ENCODE assay signal across 7 cellular contexts in genomic region chr5:146877783-146878470, GRCh38. TPM values are rescaled to one million over a fixed set of nuclear protein-coding genes. Genes with fewer than 3 reads are reported as not detected.
A peak's percentile ranks its signal among the peaks of the same experiment; 100 is the strongest.
DNase-seq lines count a peak whose midpoint lies in the region; ATAC-seq and TF ChIP-seq lines count a peak whose summit lies in the region.

No MANE protein-coding gene starts in this region.

- ATAC-seq in GM18511 (IDR thresholded peaks at IDR 0.05; ENCODE audit: unreplicated experiment) (peak; percentile 56), heart left ventricle (peak in 2 of 4 donors; percentile 21 to 24), HG02840 (IDR thresholded peaks at IDR 0.05; ENCODE audit: low FRiP score, unreplicated experiment) (no peak), HG03175 (IDR thresholded peaks at IDR 0.05; ENCODE audit: unreplicated experiment) (no peak)

- intact Hi-C loops in activated naive CD4-positive, alpha-beta T cell treated with anti-CD3 and anti-CD28 coated beads for 36 hours (cut with micrococcal nuclease), result loop anchor here (1.0 to 10.0 kb wide), 3 partner anchors 126 to 431 kb away; partner anchors contain the start of gene TCERG1
- intact Hi-C loops in heart left ventricle (cut with DNase I), result no loop called here
- intact Hi-C loops in ovary (cut with DNase I), result no loop called here

- no peaks in the 10 kb centered on the region for H3K9me3 ChIP-seq in heart left ventricle
- H3K9me3 ChIP-seq in ovary, result no peaks in the 10 kb centered on the region

- H3K4me1 Mint-ChIP-seq in activated naive CD4-positive, alpha-beta T cell treated with anti-CD3 and anti-CD28 coated beads for 36 hours (ENCODE audit: low read depth), result peaks cover 11% of the 10 kb centered on the region

- TF ChIP-seq POLR2A in heart left ventricle (IDR thresholded peaks at IDR 0.05) (no peak), ovary (IDR thresholded peaks at IDR 0.05) (no peak)

- DNase-seq in LHCN-M2 (ENCODE audit: low read depth), result peak; percentile 5
- DNase-seq in activated naive CD4-positive, alpha-beta T cell treated with anti-CD3 and anti-CD28 coated beads for 36 hours, result peak; percentile 44
- peak in 1 of 5 donors; percentile 62 for DNase-seq in heart left ventricle
- no peak for DNase-seq in ovary

- no peak for TF ChIP-seq EP300 in ovary (IDR thresholded peaks at IDR 0.05)

- TF ChIP-seq CTCF in heart left ventricle (IDR thresholded peaks at IDR 0.05) (no peak), ovary (IDR thresholded peaks at IDR 0.05) (no peak)

- peaks cover 0 to 47% (median 22%) of the 10 kb centered on the region in 9 donors for H3K27me3 ChIP-seq in heart left ventricle
- H3K27me3 ChIP-seq in ovary, result no peaks in the 10 kb centered on the region

- H3K27ac ChIP-seq in heart left ventricle, result no peak overlapping the region
- no peak overlapping the region for H3K27ac ChIP-seq in ovary

- H3K4me3 Mint-ChIP-seq in activated naive CD4-positive, alpha-beta T cell treated with anti-CD3 and anti-CD28 coated beads for 36 hours, result peak overlapping the region; percentile 80

- no peaks in the 10 kb centered on the region for H3K9me3 Mint-ChIP-seq in activated naive CD4-positive, alpha-beta T cell treated with anti-CD3 and anti-CD28 coated beads for 36 hours

- H3K27me3 Mint-ChIP-seq in activated naive CD4-positive, alpha-beta T cell treated with anti-CD3 and anti-CD28 coated beads for 36 hours (ENCODE audit: low read depth), result peaks cover 37% of the 10 kb centered on the region

- no peaks in the 10 kb centered on the region for H3K36me3 Mint-ChIP-seq in activated naive CD4-positive, alpha-beta T cell treated with anti-CD3 and anti-CD28 coated beads for 36 hours (ENCODE audit: low read depth)

- no peaks in the 10 kb centered on the region for H3K36me3 ChIP-seq in heart left ventricle
- no peaks in the 10 kb centered on the region for H3K36me3 ChIP-seq in ovary

- no peak overlapping the region for H3K27ac Mint-ChIP-seq in activated naive CD4-positive, alpha-beta T cell treated with anti-CD3 and anti-CD28 coated beads for 36 hours

- H3K4me1 ChIP-seq in heart left ventricle (peaks cover 0 to 22% (median 7%) of the 10 kb centered on the region in 12 donors), ovary (ENCODE audit: insufficient read depth) (peaks cover 1% of the 10 kb centered on the region)

- CTCF ChIA-PET in activated naive CD4-positive, alpha-beta T cell treated with anti-CD3 and anti-CD28 coated beads for 36 hours (lab: Charles Lee), result no interaction called here

- H3K4me3 ChIP-seq in heart left ventricle (peak overlapping the region; percentile 17 to 67 (median 51)), ovary (peak overlapping the region; percentile 43)

- 1 to 2% (median 1%) methylated on average over 24 to 58 of the region's 58 CpGs for WGBS in heart left ventricle, 4 donors
- 1% methylated on average over 54 to 58 of the region's 58 CpGs for WGBS in ovary, 3 donors

RNA-seq across cellular contexts. Expression of gene PPP2R2B, which starts 0.6 kb away (rescaled TPM):
- 0.75 and 1.0 TPM in 2 replicates for total RNA-seq in LHCN-M2 (2014; rRNA removed)
- polyA plus RNA-seq in LHCN-M2 (2012), result 1.7 TPM
- not detected for total RNA-seq in activated naive CD4-positive, alpha-beta T cell treated with anti-CD3 and anti-CD28 coated beads for 36 hours
- total RNA-seq in heart left ventricle, result 1 to 10 TPM in 4 of 9 donors, under 1 TPM in 4, not detected in 1; 0.12 to 2.9 (median 0.97) TPM
- polyA plus RNA-seq in heart left ventricle, result under 1 TPM; 0.03 to 0.11 TPM
- 10 to 100 TPM in 1 of 7 donors, 1 to 10 TPM in 3, under 1 TPM in 2, not detected in 1; 0.12 to 20.8 (median 1.2) TPM for total RNA-seq in ovary
- 1 to 10 TPM in 1 of 2 donors, under 1 TPM in 1; 0.25 to 2.6 TPM for polyA plus RNA-seq in ovary

Comparison
In these comparisons a context has a peak if more than half of its experiments do, and no peak if none do; other contexts are left out.
1. DNase-seq: peak in LHCN-M2 (single experiment) and activated naive CD4-positive, alpha-beta T cell treated with anti-CD3 and anti-CD28 coated beads for 36 hours (single experiment); none in ovary (0 of 5).